Comparison of ENCODE assay signal across 19 cellular contexts in the genomic region with DNA sequence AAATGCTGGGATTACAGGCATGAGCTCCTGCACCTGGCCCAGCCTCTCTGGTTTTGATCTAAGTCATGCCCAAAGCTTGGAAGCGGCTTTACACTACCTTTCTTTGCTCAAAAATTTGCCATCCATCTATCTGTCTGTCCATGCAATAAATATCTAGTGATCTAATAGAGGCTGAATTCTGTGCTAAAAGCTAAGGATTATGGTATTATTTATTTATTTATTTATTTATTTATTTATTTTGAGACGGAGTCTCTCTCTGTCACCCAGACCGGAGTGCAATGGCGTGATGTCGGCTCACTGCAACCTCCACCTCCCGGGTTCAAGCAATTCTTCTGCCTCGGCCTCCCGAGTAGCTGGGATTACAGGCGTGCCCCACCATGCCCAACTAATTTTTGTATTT. TPM values are rescaled to one million over a fixed set of nuclear protein-coding genes. Genes with fewer than 3 reads are reported as not detected.
"Had no signal": no experiment of that assay in that cellular context is flagged by ENCODE, and none has a peak within 500 bp of the region (broad histone marks: within the 10 kb centered on the region; RNA-seq: fewer than 3 reads in every experiment).

No MANE protein-coding gene starts in this region.

RNA-seq across cellular contexts. Expression of gene OR1M1, which starts 30.7 kb away (rescaled TPM):
- total RNA-seq: natural killer cell treated with Interleukin-12 subunit alpha and Interleukin-12 subunit beta and Interleukin-15 and Interleukin-18, amount 100 ng/mL, for 72 hours; neural crest cell; omental fat pad; osteocyte; pancreas; posterior vena cava; prostate gland; pulmonary artery endothelial cell; right atrium auricular region; sciatic nerve; smooth muscle cell; spleen; suprapubic skin; transverse colon; upper lobe of right lung; urinary bladder; uterus had no signal
- polyA plus RNA-seq: pancreas, smooth muscle cell, spleen, urinary bladder had no signal

RNA-seq across cellular contexts. Expression of gene MUC16, which starts 45.9 kb away (rescaled TPM):
- total RNA-seq: osteocyte, transverse colon had no signal
- polyA plus RNA-seq: smooth muscle cell, urinary bladder had no signal

RNA-seq across cellular contexts. Expression of gene OR7G2, which starts 51.1 kb away (rescaled TPM):
- total RNA-seq: natural killer cell treated with Interleukin-12 subunit alpha and Interleukin-12 subunit beta and Interleukin-15 and Interleukin-18, amount 100 ng/mL, for 72 hours; neural crest cell; omental fat pad; osteocyte; pancreas; posterior vena cava; prostate gland; pulmonary artery endothelial cell; right atrium auricular region; sciatic nerve; smooth muscle cell; spleen; suprapubic skin; testis; transverse colon; upper lobe of right lung; urinary bladder; uterus had no signal
- polyA plus RNA-seq: pancreas, smooth muscle cell, spleen, urinary bladder had no signal

RNA-seq across cellular contexts. Expression of gene OR7G1, which starts 59.4 kb away (rescaled TPM):
- total RNA-seq: natural killer cell treated with Interleukin-12 subunit alpha and Interleukin-12 subunit beta and Interleukin-15 and Interleukin-18, amount 100 ng/mL, for 72 hours; neural crest cell; omental fat pad; osteocyte; pancreas; posterior vena cava; prostate gland; pulmonary artery endothelial cell; right atrium auricular region; sciatic nerve; smooth muscle cell; spleen; suprapubic skin; testis; transverse colon; upper lobe of right lung; urinary bladder; uterus had no signal
- polyA plus RNA-seq: pancreas, smooth muscle cell, spleen, thymus, urinary bladder had no signal
